7 cellular contexts compared by ENCODE assay signal in genomic region chr19:48500830-48501445, GRCh38. TPM values are rescaled to one million over a fixed set of nuclear protein-coding genes. Genes with fewer than 3 reads are reported as not detected.
A peak's percentile ranks its signal among the peaks of the same experiment; 100 is the strongest.
DNase-seq lines count a peak whose midpoint lies in the region; ATAC-seq and TF ChIP-seq lines count a peak whose summit lies in the region.

No MANE protein-coding gene starts in this region.

- no peak for ATAC-seq in foreskin keratinocyte

- intact Hi-C loops in prostate gland (cut with DNase I), result no loop called here

- TF ChIP-seq CTCF in Peyer's patch (IDR thresholded peaks at IDR 0.05), result no peak
- TF ChIP-seq CTCF in foreskin keratinocyte (conservative IDR thresholded peaks at IDR 0.05), result no peak
- no peak for TF ChIP-seq CTCF in prostate gland (IDR thresholded peaks at IDR 0.05)

- DNase-seq in HAP-1 (ENCODE audit: low spot score in 2 of 2), result no peak
- DNase-seq in Peyer's patch, result no peak
- DNase-seq in foreskin keratinocyte, result no peak
- no peak for DNase-seq in prostate gland (ENCODE audit: low spot score)
- no peak for DNase-seq in NCI-H345 (lab: John Stamatoyannopoulos, UW)
- no peak for DNase-seq in NCI-H2029 treated with DMSO at 0.1 percent for 48 hours (lab: John Stamatoyannopoulos, UW)
- DNase-seq in HUDEP-2 (lab: John Stamatoyannopoulos, UW; ENCODE audit: unreplicated experiment in 76 of 76), result no peak

- 64% methylated on average over 18 of the region's 30 CpGs for WGBS in prostate gland

- H3K4me3 ChIP-seq in HAP-1 (peak overlapping the region; percentile 28), Peyer's patch (peak overlapping the region in 3 of 4 donors; percentile 6 to 53 (median 45)), prostate gland (peak overlapping the region; percentile 27 to 33)

- H3K9me3 ChIP-seq in HAP-1, result no peaks in the 10 kb centered on the region
- no peaks in the 10 kb centered on the region for H3K9me3 ChIP-seq in Peyer's patch
- no peaks in the 10 kb centered on the region for H3K9me3 ChIP-seq in prostate gland

- peaks cover 4% of the 10 kb centered on the region for H3K4me1 ChIP-seq in HAP-1
- H3K4me1 ChIP-seq in Peyer's patch, result peaks cover 0 to 16% (median 5%) of the 10 kb centered on the region in 4 donors
- no peaks in the 10 kb centered on the region for H3K4me1 ChIP-seq in foreskin keratinocyte
- H3K4me1 ChIP-seq in prostate gland (replicated peaks), result peaks cover 9% of the 10 kb centered on the region

- H3K27ac ChIP-seq in Peyer's patch (peak overlapping the region in 3 of 4 donors; percentile 4 to 77 (median 76)), foreskin keratinocyte (peak overlapping the region; percentile 46), prostate gland (peak overlapping the region; percentile 56 to 69)

- in situ Hi-C loops in HAP-1 (cut with MboI; ENCODE audit: low sequenced_read_pairs), result no loop called here

- no peak for TF ChIP-seq POLR2A in Peyer's patch (IDR thresholded peaks at IDR 0.05)
- TF ChIP-seq POLR2A in prostate gland (IDR thresholded peaks at IDR 0.05), result no peak

- H3K27me3 ChIP-seq in HAP-1 (ENCODE audit: low read depth), result no peaks in the 10 kb centered on the region
- H3K27me3 ChIP-seq in Peyer's patch, result no peaks in the 10 kb centered on the region
- H3K27me3 ChIP-seq in foreskin keratinocyte, result peaks cover 34% of the 10 kb centered on the region
- no peaks in the 10 kb centered on the region for H3K27me3 ChIP-seq in prostate gland (replicated peaks; ENCODE audit: insufficient read depth)

- H3K36me3 ChIP-seq in HAP-1 (replicated peaks) (no peaks in the 10 kb centered on the region), Peyer's patch (no peaks in the 10 kb centered on the region), prostate gland (no peaks in the 10 kb centered on the region)

RNA-seq across cellular contexts. Expression of gene LMTK3, which starts 10.7 kb away (rescaled TPM):
- 10 to 100 TPM in 2 of 4 donors, 1 to 10 TPM in 2; 8.2 to 17.6 (median 12.8) TPM for total RNA-seq in Peyer's patch
- total RNA-seq in foreskin keratinocyte, result 4.2 and 4.3 TPM in 2 replicates
- polyA plus RNA-seq in foreskin keratinocyte, result 3.6 TPM in 2 replicates
- total RNA-seq in prostate gland, result 10 to 100 TPM in 1 of 2 donors, 1 to 10 TPM in 1; 7.4 to 10.2 TPM

RNA-seq across cellular contexts. Expression of gene CYTH2, which starts 31.8 kb away (rescaled TPM):
- total RNA-seq in Peyer's patch (100 to 1,000 TPM in 1 of 4 donors, 10 to 100 TPM in 3; 64.5 to 160 (median 76.9) TPM), foreskin keratinocyte (33.5 and 34.1 TPM in 2 replicates), prostate gland (10 to 100 TPM; 50.6 to 97.1 TPM)
- polyA plus RNA-seq in foreskin keratinocyte, result 44.8 and 46.9 TPM in 2 replicates

RNA-seq across cellular contexts. Expression of gene KCNJ14, which starts 45.6 kb away (rescaled TPM):
- total RNA-seq in Peyer's patch, result 1 to 10 TPM in 3 of 4 donors, under 1 TPM in 1; 0.88 to 2.0 (median 1.8) TPM
- total RNA-seq in foreskin keratinocyte, result 0.49 and 0.51 TPM in 2 replicates
- polyA plus RNA-seq in foreskin keratinocyte, result 0.28 and 0.43 TPM in 2 replicates
- total RNA-seq in prostate gland, result 1 to 10 TPM in 1 of 2 donors, under 1 TPM in 1; 0.45 to 2.2 TPM

RNA-seq across cellular contexts. Expression of gene SULT2B1, which starts 51.0 kb away (rescaled TPM):
- total RNA-seq in Peyer's patch (10 to 100 TPM in 1 of 4 donors, 1 to 10 TPM in 3; 2.5 to 14.6 (median 5.9) TPM), foreskin keratinocyte (1.0 and 1.3 TPM in 2 replicates), prostate gland (10 to 100 TPM; 14.6 to 43.0 TPM)
- 1.6 and 2.4 TPM in 2 replicates for polyA plus RNA-seq in foreskin keratinocyte

RNA-seq across cellular contexts. Expression of gene GRWD1, which starts 55.2 kb away (rescaled TPM):
- total RNA-seq in Peyer's patch (10 to 100 TPM in 3 of 4 donors, 1 to 10 TPM in 1; 10.0 to 17.6 (median 15.6) TPM), foreskin keratinocyte (54.9 and 59.6 TPM in 2 replicates), prostate gland (10 to 100 TPM; 26.2 to 39.7 TPM)
- polyA plus RNA-seq in foreskin keratinocyte, result 43.9 and 50.7 TPM in 2 replicates
